In the genomic region with DNA sequence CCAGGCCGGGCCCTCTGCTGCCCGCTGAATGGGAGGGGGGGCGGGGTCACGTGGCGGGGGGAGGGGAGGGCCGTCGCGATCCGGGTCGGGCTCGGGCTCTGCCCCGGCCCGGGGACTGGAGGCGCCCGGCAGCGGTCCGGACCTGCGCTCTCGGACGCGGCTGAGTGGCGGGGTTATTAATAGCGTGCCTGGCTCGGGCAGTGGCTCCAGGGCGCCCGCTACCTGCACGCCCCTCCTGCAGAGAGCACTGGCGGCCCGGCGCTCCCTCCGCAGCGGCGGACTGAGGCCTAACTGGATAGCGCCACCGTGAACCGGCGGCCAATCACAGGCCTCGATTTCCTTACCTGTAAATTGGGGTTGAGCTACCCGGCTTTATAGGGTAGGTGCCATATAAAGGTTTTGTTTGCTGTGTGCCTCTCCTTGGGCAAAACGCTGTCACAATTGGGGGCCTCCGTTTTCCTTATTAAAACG, we compare ENCODE assay signal across 1 cellular context.
TF ChIP-seq lines count a peak whose summit lies in the region.

No MANE protein-coding gene starts in this region.

TF ChIP-seq in HepG2, 621 proteins besides CTCF, POLR2A, EP300 and RAD21 (continued from another document and continues in another):
- no peak for TF ChIP-seq ELF4 (CRISPR knock-in tag; IDR thresholded peaks at IDR 0.05; ENCODE audit: borderline replicate concordance)
- TF ChIP-seq ZFY (CRISPR knock-in tag; IDR thresholded peaks at IDR 0.05) = peak; percentile 60
- TF ChIP-seq ZNF780A (CRISPR knock-in tag; IDR thresholded peaks at IDR 0.05) = no peak
- TF ChIP-seq ZNF335 (CRISPR knock-in tag; IDR thresholded peaks at IDR 0.05) = no peak
- no peak for TF ChIP-seq SMC3 (IDR thresholded peaks at IDR 0.05; ENCODE audit: low read length)
- no peak for TF ChIP-seq ZNF569 (CRISPR knock-in tag; IDR thresholded peaks at IDR 0.05; ENCODE audit: borderline replicate concordance)
- no peak for TF ChIP-seq RFXANK (CRISPR knock-in tag; IDR thresholded peaks at IDR 0.05)
- TF ChIP-seq SKI (IDR thresholded peaks at IDR 0.05; ENCODE audit: partially characterized antibody) = no peak
- TF ChIP-seq BCL6 (CRISPR knock-in tag; IDR thresholded peaks at IDR 0.05) = 0 out of 2 replicates have a peak, but pooled peaks have one; percentile 7
- TF ChIP-seq ZNF136 (CRISPR knock-in tag; IDR thresholded peaks at IDR 0.05; ENCODE audit: low read depth) = no peak
- TF ChIP-seq SPEN (CRISPR knock-in tag; IDR thresholded peaks at IDR 0.05; ENCODE audit: low read depth) = no peak
- TF ChIP-seq SOX13 (IDR thresholded peaks at IDR 0.05) = no peak
- TF ChIP-seq SOX13 (CRISPR knock-in tag; conservative IDR thresholded peaks at IDR 0.05 in 1 of 2, IDR thresholded peaks at IDR 0.05 in 1 of 2) = no peak
- no peak for TF ChIP-seq ZNF788 (CRISPR knock-in tag; IDR thresholded peaks at IDR 0.05; ENCODE audit: borderline replicate concordance)
- TF ChIP-seq ZNF546 (CRISPR knock-in tag; conservative IDR thresholded peaks at IDR 0.05) = no peak
- TF ChIP-seq, protein P1, sequence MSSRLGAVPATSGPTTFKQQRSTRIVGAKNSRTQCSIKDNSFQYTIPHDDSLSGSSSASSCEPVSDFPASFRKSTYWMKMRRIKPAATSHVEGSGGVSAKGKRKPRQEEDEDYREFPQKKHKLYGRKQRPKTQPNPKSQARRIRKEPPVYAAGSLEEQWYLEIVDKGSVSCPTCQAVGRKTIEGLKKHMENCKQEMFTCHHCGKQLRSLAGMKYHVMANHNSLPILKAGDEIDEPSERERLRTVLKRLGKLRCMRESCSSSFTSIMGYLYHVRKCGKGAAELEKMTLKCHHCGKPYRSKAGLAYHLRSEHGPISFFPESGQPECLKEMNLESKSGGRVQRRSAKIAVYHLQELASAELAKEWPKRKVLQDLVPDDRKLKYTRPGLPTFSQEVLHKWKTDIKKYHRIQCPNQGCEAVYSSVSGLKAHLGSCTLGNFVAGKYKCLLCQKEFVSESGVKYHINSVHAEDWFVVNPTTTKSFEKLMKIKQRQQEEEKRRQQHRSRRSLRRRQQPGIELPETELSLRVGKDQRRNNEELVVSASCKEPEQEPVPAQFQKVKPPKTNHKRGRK (CRISPR knock-in tag; IDR thresholded peaks at IDR 0.05) = no peak
- TF ChIP-seq PHF21A (CRISPR knock-in tag; IDR thresholded peaks at IDR 0.05) = peak; percentile 87
- TF ChIP-seq ZNF234 (CRISPR knock-in tag; conservative IDR thresholded peaks at IDR 0.05) = no peak
- TF ChIP-seq ZSCAN30 (CRISPR knock-in tag; IDR thresholded peaks at IDR 0.05) = no peak
- TF ChIP-seq ZNF253 (CRISPR knock-in tag; IDR thresholded peaks at IDR 0.05; ENCODE audit: borderline replicate concordance) = no peak
- no peak for TF ChIP-seq KAT2B (IDR thresholded peaks at IDR 0.05; ENCODE audit: borderline replicate concordance, low read depth, low read length)
- TF ChIP-seq, protein P2, sequence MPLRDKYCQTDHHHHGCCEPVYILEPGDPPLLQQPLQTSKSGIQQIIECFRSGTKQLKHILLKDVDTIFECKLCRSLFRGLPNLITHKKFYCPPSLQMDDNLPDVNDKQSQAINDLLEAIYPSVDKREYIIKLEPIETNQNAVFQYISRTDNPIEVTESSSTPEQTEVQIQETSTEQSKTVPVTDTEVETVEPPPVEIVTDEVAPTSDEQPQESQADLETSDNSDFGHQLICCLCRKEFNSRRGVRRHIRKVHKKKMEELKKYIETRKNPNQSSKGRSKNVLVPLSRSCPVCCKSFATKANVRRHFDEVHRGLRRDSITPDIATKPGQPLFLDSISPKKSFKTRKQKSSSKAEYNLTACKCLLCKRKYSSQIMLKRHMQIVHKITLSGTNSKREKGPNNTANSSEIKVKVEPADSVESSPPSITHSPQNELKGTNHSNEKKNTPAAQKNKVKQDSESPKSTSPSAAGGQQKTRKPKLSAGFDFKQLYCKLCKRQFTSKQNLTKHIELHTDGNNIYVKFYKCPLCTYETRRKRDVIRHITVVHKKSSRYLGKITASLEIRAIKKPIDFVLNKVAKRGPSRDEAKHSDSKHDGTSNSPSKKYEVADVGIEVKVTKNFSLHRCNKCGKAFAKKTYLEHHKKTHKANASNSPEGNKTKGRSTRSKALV (CRISPR knock-in tag; IDR thresholded peaks at IDR 0.05) = 0 out of 2 replicates have a peak, but pooled peaks have one; percentile 50
- TF ChIP-seq JUN (CRISPR knock-in tag; IDR thresholded peaks at IDR 0.05) = no peak
- no peak for TF ChIP-seq ZNF143 (CRISPR knock-in tag; IDR thresholded peaks at IDR 0.05)
- TF ChIP-seq ZNF629 (CRISPR knock-in tag; conservative IDR thresholded peaks at IDR 0.05) = peak; percentile 88
- TF ChIP-seq MYC (CRISPR knock-in tag; IDR thresholded peaks at IDR 0.05; ENCODE audit: borderline replicate concordance) = no peak
- TF ChIP-seq ZKSCAN5 (CRISPR knock-in tag; IDR thresholded peaks at IDR 0.05) = no peak
- no peak for TF ChIP-seq ZNF652 (CRISPR knock-in tag; IDR thresholded peaks at IDR 0.05; ENCODE audit: borderline replicate concordance, low read depth)
- TF ChIP-seq, protein P3, sequence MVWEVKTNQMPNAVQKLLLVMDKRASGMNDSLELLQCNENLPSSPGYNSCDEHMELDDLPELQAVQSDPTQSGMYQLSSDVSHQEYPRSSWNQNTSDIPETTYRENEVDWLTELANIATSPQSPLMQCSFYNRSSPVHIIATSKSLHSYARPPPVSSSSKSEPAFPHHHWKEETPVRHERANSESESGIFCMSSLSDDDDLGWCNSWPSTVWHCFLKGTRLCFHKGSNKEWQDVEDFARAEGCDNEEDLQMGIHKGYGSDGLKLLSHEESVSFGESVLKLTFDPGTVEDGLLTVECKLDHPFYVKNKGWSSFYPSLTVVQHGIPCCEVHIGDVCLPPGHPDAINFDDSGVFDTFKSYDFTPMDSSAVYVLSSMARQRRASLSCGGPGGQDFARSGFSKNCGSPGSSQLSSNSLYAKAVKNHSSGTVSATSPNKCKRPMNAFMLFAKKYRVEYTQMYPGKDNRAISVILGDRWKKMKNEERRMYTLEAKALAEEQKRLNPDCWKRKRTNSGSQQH (CRISPR knock-in tag; IDR thresholded peaks at IDR 0.05; ENCODE audit: low read depth) = no peak
- TF ChIP-seq E2F5 (CRISPR knock-in tag; conservative IDR thresholded peaks at IDR 0.05) = no peak
- TF ChIP-seq ZEB1 (IDR thresholded peaks at IDR 0.05; ENCODE audit: insufficient replicate concordance, low read depth) = peak; percentile 59
- no peak for TF ChIP-seq MBNL3 (CRISPR knock-in tag; conservative IDR thresholded peaks at IDR 0.05)
- no peak for TF ChIP-seq ZNF549 (CRISPR knock-in tag; IDR thresholded peaks at IDR 0.05)
- TF ChIP-seq ZNF260 (CRISPR knock-in tag; IDR thresholded peaks at IDR 0.05; ENCODE audit: borderline replicate concordance, low read depth) = no peak
- TF ChIP-seq GPN1 (CRISPR knock-in tag; IDR thresholded peaks at IDR 0.05; ENCODE audit: borderline replicate concordance) = no peak
- TF ChIP-seq, protein P4, sequence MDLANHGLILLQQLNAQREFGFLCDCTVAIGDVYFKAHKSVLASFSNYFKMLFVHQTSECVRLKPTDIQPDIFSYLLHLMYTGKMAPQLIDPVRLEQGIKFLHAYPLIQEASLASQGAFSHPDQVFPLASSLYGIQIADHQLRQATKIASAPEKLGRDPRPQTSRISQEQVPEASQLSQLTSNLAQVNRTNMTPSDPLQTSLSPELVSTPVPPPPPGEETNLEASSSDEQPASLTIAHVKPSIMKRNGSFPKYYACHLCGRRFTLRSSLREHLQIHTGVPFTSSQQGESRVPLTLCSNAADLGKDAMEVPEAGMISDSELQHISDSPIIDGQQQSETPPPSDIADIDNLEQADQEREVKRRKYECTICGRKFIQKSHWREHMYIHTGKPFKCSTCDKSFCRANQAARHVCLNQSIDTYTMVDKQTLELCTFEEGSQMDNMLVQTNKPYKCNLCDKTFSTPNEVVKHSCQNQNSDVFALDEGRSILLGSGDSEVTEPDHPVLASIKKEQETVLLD (CRISPR knock-in tag; IDR thresholded peaks at IDR 0.05; ENCODE audit: low read depth) = no peak
- TF ChIP-seq AHR (CRISPR knock-in tag; IDR thresholded peaks at IDR 0.05) = no peak
- TF ChIP-seq ZNF773 (CRISPR knock-in tag; IDR thresholded peaks at IDR 0.05; ENCODE audit: borderline replicate concordance) = no peak
- TF ChIP-seq ZNF724P (CRISPR knock-in tag; IDR thresholded peaks at IDR 0.05; ENCODE audit: borderline replicate concordance) = no peak
- TF ChIP-seq RCOR2 (CRISPR knock-in tag; IDR thresholded peaks at IDR 0.05) = no peak
- no peak for TF ChIP-seq GLI4 (CRISPR knock-in tag; IDR thresholded peaks at IDR 0.05; ENCODE audit: borderline replicate concordance)
- TF ChIP-seq, protein P5, sequence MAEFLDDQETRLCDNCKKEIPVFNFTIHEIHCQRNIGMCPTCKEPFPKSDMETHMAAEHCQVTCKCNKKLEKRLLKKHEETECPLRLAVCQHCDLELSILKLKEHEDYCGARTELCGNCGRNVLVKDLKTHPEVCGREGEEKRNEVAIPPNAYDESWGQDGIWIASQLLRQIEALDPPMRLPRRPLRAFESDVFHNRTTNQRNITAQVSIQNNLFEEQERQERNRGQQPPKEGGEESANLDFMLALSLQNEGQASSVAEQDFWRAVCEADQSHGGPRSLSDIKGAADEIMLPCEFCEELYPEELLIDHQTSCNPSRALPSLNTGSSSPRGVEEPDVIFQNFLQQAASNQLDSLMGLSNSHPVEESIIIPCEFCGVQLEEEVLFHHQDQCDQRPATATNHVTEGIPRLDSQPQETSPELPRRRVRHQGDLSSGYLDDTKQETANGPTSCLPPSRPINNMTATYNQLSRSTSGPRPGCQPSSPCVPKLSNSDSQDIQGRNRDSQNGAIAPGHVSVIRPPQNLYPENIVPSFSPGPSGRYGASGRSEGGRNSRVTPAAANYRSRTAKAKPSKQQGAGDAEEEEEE (CRISPR knock-in tag; IDR thresholded peaks at IDR 0.05; ENCODE audit: borderline replicate concordance) = no peak
- no peak for TF ChIP-seq SOX6 (IDR thresholded peaks at IDR 0.05)
- no peak for TF ChIP-seq SOX6 (CRISPR knock-in tag; IDR thresholded peaks at IDR 0.05)
- TF ChIP-seq HMG20B (CRISPR knock-in tag; conservative IDR thresholded peaks at IDR 0.05) = no peak
- 0 out of 2 replicates have a peak, but pooled peaks have one; percentile 16 for TF ChIP-seq ZBTB33 (CRISPR knock-in tag; IDR thresholded peaks at IDR 0.05)
- no peak for TF ChIP-seq GTF3A (CRISPR knock-in tag; conservative IDR thresholded peaks at IDR 0.05)
- no peak for TF ChIP-seq REPIN1 (CRISPR knock-in tag; IDR thresholded peaks at IDR 0.05; ENCODE audit: borderline replicate concordance, low read depth)
- peak; percentile 37; the same call in 1 of the 2 replicates for TF ChIP-seq STAG1 (CRISPR knock-in tag; IDR thresholded peaks at IDR 0.05)
- no peak for TF ChIP-seq HNRNPH1 (optimal IDR thresholded peaks at IDR 0.05; ENCODE audit: low read depth, low read length)
- peak; percentile 23 for TF ChIP-seq HNRNPK (IDR thresholded peaks at IDR 0.05; ENCODE audit: low read depth, low read length, poor library complexity, severe bottlenecking)
- no peak for TF ChIP-seq FLYWCH1 (CRISPR knock-in tag; IDR thresholded peaks at IDR 0.05)
- TF ChIP-seq, protein P6, sequence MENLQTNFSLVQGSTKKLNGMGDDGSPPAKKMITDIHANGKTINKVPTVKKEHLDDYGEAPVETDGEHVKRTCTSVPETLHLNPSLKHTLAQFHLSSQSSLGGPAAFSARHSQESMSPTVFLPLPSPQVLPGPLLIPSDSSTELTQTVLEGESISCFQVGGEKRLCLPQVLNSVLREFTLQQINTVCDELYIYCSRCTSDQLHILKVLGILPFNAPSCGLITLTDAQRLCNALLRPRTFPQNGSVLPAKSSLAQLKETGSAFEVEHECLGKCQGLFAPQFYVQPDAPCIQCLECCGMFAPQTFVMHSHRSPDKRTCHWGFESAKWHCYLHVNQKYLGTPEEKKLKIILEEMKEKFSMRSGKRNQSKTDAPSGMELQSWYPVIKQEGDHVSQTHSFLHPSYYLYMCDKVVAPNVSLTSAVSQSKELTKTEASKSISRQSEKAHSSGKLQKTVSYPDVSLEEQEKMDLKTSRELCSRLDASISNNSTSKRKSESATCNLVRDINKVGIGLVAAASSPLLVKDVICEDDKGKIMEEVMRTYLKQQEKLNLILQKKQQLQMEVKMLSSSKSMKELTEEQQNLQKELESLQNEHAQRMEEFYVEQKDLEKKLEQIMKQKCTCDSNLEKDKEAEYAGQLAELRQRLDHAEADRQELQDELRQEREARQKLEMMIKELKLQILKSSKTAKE (CRISPR knock-in tag; IDR thresholded peaks at IDR 0.05; ENCODE audit: borderline replicate concordance) = no peak
- TF ChIP-seq ZFP62 (CRISPR knock-in tag; IDR thresholded peaks at IDR 0.05) = no peak
- TF ChIP-seq ZNF770 (CRISPR knock-in tag; IDR thresholded peaks at IDR 0.05) = no peak
